In the genomic region with DNA sequence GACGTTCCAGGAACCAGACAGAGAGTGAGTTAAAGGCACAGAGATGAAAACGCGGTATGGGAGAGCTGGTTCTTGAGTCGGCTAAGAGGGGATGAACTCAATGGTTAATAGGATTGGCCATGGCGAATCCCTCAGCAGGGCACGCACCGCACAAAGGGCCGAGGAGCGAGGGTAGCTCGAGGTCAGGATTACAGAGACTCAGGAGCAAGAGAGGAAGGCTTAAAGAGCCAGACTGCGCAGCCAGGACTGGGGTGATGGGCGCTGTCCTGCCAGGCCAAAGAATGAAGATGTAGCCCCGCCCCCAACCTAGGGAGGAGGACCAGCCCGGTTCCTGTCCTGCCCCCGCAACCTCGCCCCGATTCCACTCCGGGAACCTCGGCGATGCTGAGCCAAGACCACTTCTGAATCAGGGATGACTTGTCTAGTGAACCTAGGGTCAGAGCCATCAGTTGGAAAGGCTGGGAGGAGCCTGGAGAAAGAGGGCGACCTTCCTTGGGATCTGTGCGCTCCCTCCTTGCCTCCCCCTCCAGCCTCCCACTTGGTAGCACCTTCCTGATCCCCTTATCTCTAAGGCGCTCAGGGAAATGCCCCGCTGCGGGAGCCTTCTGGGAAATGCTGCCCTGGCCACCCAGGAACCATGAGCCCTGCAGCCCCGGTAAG, we compare ENCODE assay signal across 9 cellular contexts. TPM values are rescaled to one million over a fixed set of nuclear protein-coding genes. Genes with fewer than 3 reads are reported as not detected.
DNase-seq lines count a peak whose midpoint lies in the region; ATAC-seq and TF ChIP-seq lines count a peak whose summit lies in the region.
"Had no signal": no experiment of that assay in that cellular context is flagged by ENCODE, and none has a peak within 500 bp of the region (broad histone marks: within the 10 kb centered on the region; RNA-seq: fewer than 3 reads in every experiment).

A gene with protein sequence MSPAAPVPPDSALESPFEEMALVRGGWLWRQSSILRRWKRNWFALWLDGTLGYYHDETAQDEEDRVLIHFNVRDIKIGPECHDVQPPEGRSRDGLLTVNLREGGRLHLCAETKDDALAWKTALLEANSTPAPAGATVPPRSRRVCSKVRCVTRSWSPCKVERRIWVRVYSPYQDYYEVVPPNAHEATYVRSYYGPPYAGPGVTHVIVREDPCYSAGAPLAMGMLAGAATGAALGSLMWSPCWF (plus strand): TSS at position 610 of the 660 bp plus-strand sequence. CDS start 28 bp downstream, at position 638.

- H3K4me3 ChIP-seq in Karpas-422 (ENCODE audit: low read length) (no peak within 1 kb of the TSS), ectodermal cell (ENCODE audit: insufficient read depth, low read depth, low read length) (peak within 1 kb of the TSS; percentile 13), mucosa of stomach (ENCODE audit: low read length) (peak within 1 kb of the TSS; percentile 47)

- 0 out of 2 replicates have a peak, but pooled peaks cover 3% of the 10 kb centered on the region for H4K20me1 ChIP-seq in Karpas-422 (ENCODE audit: insufficient read depth, low read depth, low read length)

- H3K27ac ChIP-seq in Karpas-422 (ENCODE audit: low read length) = no peak within 1 kb of the TSS
- H3K27ac ChIP-seq in ectodermal cell (ENCODE audit: insufficient read depth, low read depth, low read length, poor library complexity, severe bottlenecking) = peak within 1 kb of the TSS; percentile 75
- H3K27ac ChIP-seq in RWPE1 = no peak within 1 kb of the TSS

- H3K9ac ChIP-seq in Karpas-422 (ENCODE audit: low read length) (no peak within 1 kb of the TSS), mucosa of stomach (ENCODE audit: low read length) (no peak within 1 kb of the TSS)

- no peaks in the 10 kb centered on the region for H3K9me2 ChIP-seq in Karpas-422 (replicated peaks; ENCODE audit: insufficient read depth, low read length)

- H3K4me1 ChIP-seq in Karpas-422 (ENCODE audit: low read length) = peaks cover 10% of the 10 kb centered on the region
- H3K4me1 ChIP-seq in ectodermal cell (ENCODE audit: control insufficient read depth, insufficient read depth, low read length) = peaks cover 36% of the 10 kb centered on the region
- H3K4me1 ChIP-seq in mucosa of stomach (ENCODE audit: control insufficient read depth, insufficient read depth, low read length) = peaks cover 20% of the 10 kb centered on the region

- no peaks in the 10 kb centered on the region for H3K9me3 ChIP-seq in Karpas-422 (ENCODE audit: low read length)
- H3K9me3 ChIP-seq in ectodermal cell (ENCODE audit: control insufficient read depth, low read length) = no peaks in the 10 kb centered on the region
- H3K9me3 ChIP-seq in mucosa of stomach (ENCODE audit: control insufficient read depth, low read length) = no peaks in the 10 kb centered on the region

- CTCF ChIA-PET in RWPE1 (lab: Yijun Ruan, JAX) = no interaction called here

- TF ChIP-seq CTCF in RWPE1 (conservative IDR thresholded peaks at IDR 0.05; ENCODE audit: low read depth) = no peak
- no peak for TF ChIP-seq CTCF in GM13976 (IDR thresholded peaks at IDR 0.05; ENCODE audit: borderline replicate concordance, control extremely low read depth, extremely low read depth, insufficient read depth, missing control alignments)

- H2AFZ ChIP-seq in Karpas-422 (ENCODE audit: low read length) = peak within 1 kb of the TSS; percentile 54; the same call in 1 of the 2 replicates

- 6 to 9% methylated on average over 26 of the region's 26 CpGs for WGBS in ectodermal cell, 2 experiments

- no peaks in the 10 kb centered on the region for H3K79me2 ChIP-seq in Karpas-422 (ENCODE audit: low read length)

- in situ Hi-C loops in GM13976 (cut with MboI; ENCODE audit: low sequenced_read_pairs, unreplicated experiment) = no loop called here

- H3K4me2 ChIP-seq in Karpas-422 (ENCODE audit: low read depth, low read length, poor library complexity, severe bottlenecking) = peak within 1 kb of the TSS; percentile 73

- H3K36me3 ChIP-seq in Karpas-422 (ENCODE audit: insufficient read depth, low read length) (no peaks in the 10 kb centered on the region), ectodermal cell (ENCODE audit: control insufficient read depth, insufficient read depth, low read length) (no peaks in the 10 kb centered on the region), mucosa of stomach (ENCODE audit: control insufficient read depth, insufficient read depth, low read length) (no peaks in the 10 kb centered on the region)

- POLR2A ChIA-PET in RWPE1 (lab: Yijun Ruan, JAX; ENCODE audit: low non-redundant PET) = no interaction called here

- ATAC-seq in GM21390 (IDR thresholded peaks at IDR 0.05; ENCODE audit: unreplicated experiment) = no peak

- H3K27me3 ChIP-seq in Karpas-422 (ENCODE audit: low read length) = no peaks in the 10 kb centered on the region
- H3K27me3 ChIP-seq in ectodermal cell (ENCODE audit: control insufficient read depth, insufficient read depth, low read length, poor library complexity, severe bottlenecking) = no peaks in the 10 kb centered on the region
- H3K27me3 ChIP-seq in mucosa of stomach (ENCODE audit: control insufficient read depth, insufficient read depth, low read length) = peaks cover 9% of the 10 kb centered on the region

- DNase-seq in 8988T (peak; percentile 13), Karpas-422 (no peak), RWPE1 (ENCODE audit: low spot score) (no peak), GM13976 (ENCODE audit: low spot score) (no peak), hippocampal formation (lab: John Stamatoyannopoulos, UW) (no peak)
- DNase-seq: DMS79 had no signal

RNA-seq across cellular contexts. Expression of the gene that starts here (rescaled TPM):
- 3.1 and 6.0 TPM in 2 replicates for total RNA-seq in Karpas-422 (2014; rRNA removed; shearing (Covaris generic); ENCODE audit: low replicate concordance)
- 18.1 TPM for polyA plus RNA-seq in ectodermal cell (2013, experiment 1 of 4)
- polyA plus RNA-seq in ectodermal cell (2013, experiment 2 of 4) = 17.1 TPM
- 15.2 TPM for polyA plus RNA-seq in ectodermal cell (2013, experiment 3 of 4)
- polyA plus RNA-seq in ectodermal cell (2013, experiment 4 of 4) = 14.8 TPM
